ENCODE assay signal across 8 cellular contexts in genomic region chr16:426906-427249, GRCh38. TPM values are rescaled to one million over a fixed set of nuclear protein-coding genes. Genes with fewer than 3 reads are reported as not detected.
A peak's percentile ranks its signal among the peaks of the same experiment; 100 is the strongest.
DNase-seq lines count a peak whose midpoint lies in the region; ATAC-seq and TF ChIP-seq lines count a peak whose summit lies in the region.

No MANE protein-coding gene starts in this region.

- H3K4me1 ChIP-seq in RWPE2 (ENCODE audit: insufficient read depth, poor library complexity, severe bottlenecking) (peaks cover 13% of the 10 kb centered on the region), esophagus muscularis mucosa (peaks cover 26 to 70% (median 63%) of the 10 kb centered on the region in 4 donors), psoas muscle (peaks cover 51% of the 10 kb centered on the region)

- H3K27ac ChIP-seq in RWPE2 (ENCODE audit: poor library complexity, severe bottlenecking) (no peak overlapping the region), esophagus muscularis mucosa (replicated peaks in 1 of 4) (peak overlapping the region in 3 of 4 donors; percentile 91 to 97 (median 92)), psoas muscle (peak overlapping the region; percentile 80)

- H3K4me3 ChIP-seq in RWPE2 (ENCODE audit: severe bottlenecking) (peak overlapping the region; percentile 77), esophagus muscularis mucosa (peak overlapping the region; percentile 80 to 87 (median 82)), psoas muscle (peak overlapping the region; percentile 89)

- peaks cover 17% of the 10 kb centered on the region for H3K36me3 ChIP-seq in RWPE2 (ENCODE audit: low read depth)
- peaks cover 0 to 4% (median 0%) of the 10 kb centered on the region in 4 donors for H3K36me3 ChIP-seq in esophagus muscularis mucosa
- peaks cover 0 to 11% of the 10 kb centered on the region in 2 donors for H3K36me3 ChIP-seq in psoas muscle (ENCODE audit: insufficient read depth in 1 of 2, low read depth in 1 of 2)

- TF ChIP-seq POLR2A in esophagus muscularis mucosa (IDR thresholded peaks at IDR 0.05; ENCODE audit: low read depth): no peak

- WGBS in esophagus muscularis mucosa: 10% methylated on average over 8 of the region's 13 CpGs
- WGBS in psoas muscle, 3 donors: 4 to 7% (median 7%) methylated on average over 12 to 13 of the region's 13 CpGs

- no peak for TF ChIP-seq EP300 in esophagus muscularis mucosa (IDR thresholded peaks at IDR 0.05)

- H3K27me3 ChIP-seq in RWPE2 (ENCODE audit: insufficient read depth, poor library complexity, severe bottlenecking) (no peaks in the 10 kb centered on the region), esophagus muscularis mucosa (no peaks in the 10 kb centered on the region), psoas muscle (ENCODE audit: insufficient read depth in 3 of 3, low read length in 2 of 3) (no peaks in the 10 kb centered on the region)

- ATAC-seq in RWPE2 (ENCODE audit: low read depth): no peak
- no peak for ATAC-seq in psoas muscle
- no peak for ATAC-seq in GM18870 (IDR thresholded peaks at IDR 0.05; ENCODE audit: unreplicated experiment)

- H3K9me3 ChIP-seq in RWPE2 (ENCODE audit: severe bottlenecking): no peaks in the 10 kb centered on the region
- H3K9me3 ChIP-seq in esophagus muscularis mucosa: no peaks in the 10 kb centered on the region
- H3K9me3 ChIP-seq in psoas muscle: no peaks in the 10 kb centered on the region

- intact Hi-C loops in esophagus muscularis mucosa (cut with DNase I): loop anchor here (10.0 kb wide), 1 partner anchor 98 kb away; the partner anchor contains the start of gene CAPN15
- intact Hi-C loops in psoas muscle (cut with DNase I): loop anchor here in 1 of 2 donors (5.0 kb wide), 1 partner anchor 45 kb away; no protein-coding TSS in a partner anchor

- TF ChIP-seq CTCF in RWPE2 (IDR thresholded peaks at IDR 0.05; ENCODE audit: poor library complexity, severe bottlenecking) (no peak), esophagus muscularis mucosa (IDR thresholded peaks at IDR 0.05) (no peak), psoas muscle (IDR thresholded peaks at IDR 0.05) (no peak)

- DNase-seq in EL: peak; percentile 19
- DNase-seq in RWPE2 (ENCODE audit: low spot score): no peak
- no peak for DNase-seq in esophagus muscularis mucosa (ENCODE audit: extremely low spot score)
- DNase-seq in psoas muscle: no peak
- no peak for DNase-seq in iPS-NIHi7 (ENCODE audit: extremely low spot score)
- no peak for DNase-seq in LoVo (ENCODE audit: low spot score)
- DNase-seq in NCI-H1436 treated with DMSO at 0.1 percent for 48 hours (lab: John Stamatoyannopoulos, UW): no peak

RNA-seq across cellular contexts. Expression of gene RAB11FIP3, which starts 1.4 kb away (rescaled TPM):
- 10 to 100 TPM; 50.3 to 77.9 (median 58.8) TPM for total RNA-seq in esophagus muscularis mucosa
- 10 to 100 TPM; 44.7 to 89.5 (median 71.5) TPM for total RNA-seq in psoas muscle
- 10 to 100 TPM; 20.3 to 26.1 (median 26.1) TPM for polyA plus RNA-seq in psoas muscle

RNA-seq across cellular contexts. Expression of gene DECR2, which starts 25.2 kb away (rescaled TPM):
- 10 to 100 TPM; 11.8 to 18.3 (median 17.4) TPM for total RNA-seq in esophagus muscularis mucosa
- total RNA-seq in psoas muscle: 10 to 100 TPM; 13.9 to 22.9 (median 19.6) TPM
- polyA plus RNA-seq in psoas muscle: 10 to 100 TPM; 14.1 to 18.1 (median 15.8) TPM

RNA-seq across cellular contexts. Expression of gene NME4, which starts 29.9 kb away (rescaled TPM):
- total RNA-seq in esophagus muscularis mucosa (100 to 1,000 TPM; 114 to 158 (median 124) TPM), psoas muscle (10 to 100 TPM; 19.5 to 39.7 (median 29.6) TPM)
- 10 to 100 TPM; 16.0 to 30.7 (median 22.7) TPM for polyA plus RNA-seq in psoas muscle

RNA-seq across cellular contexts. Expression of gene PGAP6, which starts 45.1 kb away (rescaled TPM):
- 10 to 100 TPM; 32.8 to 53.5 (median 46.3) TPM for total RNA-seq in esophagus muscularis mucosa
- total RNA-seq in psoas muscle: 10 to 100 TPM; 27.2 to 34.7 (median 32.2) TPM
- 10 to 100 TPM; 26.0 to 46.9 (median 42.1) TPM for polyA plus RNA-seq in psoas muscle

RNA-seq across cellular contexts. Expression of gene MRPL28, which starts 56.5 kb away (rescaled TPM):
- total RNA-seq in esophagus muscularis mucosa (10 to 100 TPM; 53.6 to 93.8 (median 69.5) TPM), psoas muscle (10 to 100 TPM; 55.4 to 68.8 (median 55.9) TPM)
- 100 to 1,000 TPM in 1 of 3 donors, 10 to 100 TPM in 2; 67.1 to 126 (median 86.8) TPM for polyA plus RNA-seq in psoas muscle
